ENCODE assay signal across 1 cellular context in the genomic region with DNA sequence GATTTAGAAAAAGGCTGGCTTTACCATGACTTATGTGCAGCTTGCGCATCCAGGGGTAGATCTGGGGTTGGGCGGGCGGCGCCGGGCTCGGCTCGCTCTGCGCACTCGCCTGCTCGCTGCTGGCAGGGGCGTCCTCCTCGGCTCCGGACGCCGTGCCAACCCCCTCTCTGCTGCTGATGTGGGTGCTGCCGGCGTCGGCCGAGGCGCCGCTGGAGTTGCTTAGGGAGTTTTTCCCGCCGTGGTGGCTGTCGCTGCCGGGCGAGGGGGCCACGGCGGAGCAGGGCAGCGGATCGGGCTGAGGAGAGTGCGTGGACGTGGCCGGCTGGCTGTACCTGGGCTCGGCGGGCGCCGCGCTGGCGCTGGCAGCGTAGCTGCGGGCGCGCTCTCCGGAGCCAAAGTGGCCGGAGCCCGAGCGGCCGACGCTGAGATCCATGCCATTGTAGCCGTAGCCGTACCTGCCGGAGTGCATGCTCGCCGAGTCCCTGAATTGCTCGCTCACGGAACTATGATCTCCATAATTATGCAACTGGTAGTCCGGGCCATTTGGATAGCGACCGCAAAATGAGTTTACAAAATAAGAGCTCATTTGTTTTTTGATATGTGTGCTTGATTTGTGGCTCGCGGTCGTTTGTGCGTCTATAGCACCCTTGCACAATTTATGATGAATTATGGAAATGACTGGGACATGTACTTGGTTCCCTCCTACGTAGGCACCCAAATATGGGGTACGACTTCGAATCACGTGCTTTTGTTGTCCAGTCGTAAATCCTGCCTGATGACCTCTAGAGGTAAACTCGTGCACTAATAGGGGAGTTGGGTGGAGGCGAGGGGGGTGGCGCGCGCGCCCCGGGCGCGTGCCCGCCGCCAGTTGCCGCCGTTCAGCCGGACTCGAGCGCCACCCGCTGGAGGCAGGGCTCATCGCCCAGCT.
TF ChIP-seq lines count a peak whose summit lies in the region.

Gene HOXA5, minus strand, starts transcription at position 660 of the 928 bp plus-strand sequence. Its CDS starts 74 bp downstream, at position 586.

TF ChIP-seq in WTC11, 78 proteins besides CTCF, POLR2A, EP300 and RAD21 (continued from another document and continues in another):
- no peak for TF ChIP-seq PRDM15 (CRISPR knock-in tag; IDR thresholded peaks at IDR 0.05)
- TF ChIP-seq NR3C1 (CRISPR knock-in tag; conservative IDR thresholded peaks at IDR 0.05; ENCODE audit: low read depth): no peak
- no peak for TF ChIP-seq ATF1 (CRISPR knock-in tag; IDR thresholded peaks at IDR 0.05)
- TF ChIP-seq STAT6 (CRISPR knock-in tag; conservative IDR thresholded peaks at IDR 0.05; ENCODE audit: low read depth): no peak
- no peak for TF ChIP-seq GABPB1 (CRISPR knock-in tag; IDR thresholded peaks at IDR 0.05)
- no peak for TF ChIP-seq IRF1 (CRISPR knock-in tag; IDR thresholded peaks at IDR 0.05)
- no peak for TF ChIP-seq TP53 (CRISPR knock-in tag; IDR thresholded peaks at IDR 0.05)
- no peak for TF ChIP-seq RELA (CRISPR knock-in tag; IDR thresholded peaks at IDR 0.05; ENCODE audit: borderline replicate concordance)
- no peak for TF ChIP-seq TCF7 (CRISPR knock-in tag; IDR thresholded peaks at IDR 0.05; ENCODE audit: low read depth)
- TF ChIP-seq, protein P1, sequence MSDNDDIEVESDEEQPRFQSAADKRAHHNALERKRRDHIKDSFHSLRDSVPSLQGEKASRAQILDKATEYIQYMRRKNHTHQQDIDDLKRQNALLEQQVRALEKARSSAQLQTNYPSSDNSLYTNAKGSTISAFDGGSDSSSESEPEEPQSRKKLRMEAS (CRISPR knock-in tag; IDR thresholded peaks at IDR 0.05): 0 out of 2 replicates have a peak, but pooled peaks have one; percentile 33
- TF ChIP-seq SMAD4 (CRISPR knock-in tag; IDR thresholded peaks at IDR 0.05): no peak
- TF ChIP-seq, protein P2, sequence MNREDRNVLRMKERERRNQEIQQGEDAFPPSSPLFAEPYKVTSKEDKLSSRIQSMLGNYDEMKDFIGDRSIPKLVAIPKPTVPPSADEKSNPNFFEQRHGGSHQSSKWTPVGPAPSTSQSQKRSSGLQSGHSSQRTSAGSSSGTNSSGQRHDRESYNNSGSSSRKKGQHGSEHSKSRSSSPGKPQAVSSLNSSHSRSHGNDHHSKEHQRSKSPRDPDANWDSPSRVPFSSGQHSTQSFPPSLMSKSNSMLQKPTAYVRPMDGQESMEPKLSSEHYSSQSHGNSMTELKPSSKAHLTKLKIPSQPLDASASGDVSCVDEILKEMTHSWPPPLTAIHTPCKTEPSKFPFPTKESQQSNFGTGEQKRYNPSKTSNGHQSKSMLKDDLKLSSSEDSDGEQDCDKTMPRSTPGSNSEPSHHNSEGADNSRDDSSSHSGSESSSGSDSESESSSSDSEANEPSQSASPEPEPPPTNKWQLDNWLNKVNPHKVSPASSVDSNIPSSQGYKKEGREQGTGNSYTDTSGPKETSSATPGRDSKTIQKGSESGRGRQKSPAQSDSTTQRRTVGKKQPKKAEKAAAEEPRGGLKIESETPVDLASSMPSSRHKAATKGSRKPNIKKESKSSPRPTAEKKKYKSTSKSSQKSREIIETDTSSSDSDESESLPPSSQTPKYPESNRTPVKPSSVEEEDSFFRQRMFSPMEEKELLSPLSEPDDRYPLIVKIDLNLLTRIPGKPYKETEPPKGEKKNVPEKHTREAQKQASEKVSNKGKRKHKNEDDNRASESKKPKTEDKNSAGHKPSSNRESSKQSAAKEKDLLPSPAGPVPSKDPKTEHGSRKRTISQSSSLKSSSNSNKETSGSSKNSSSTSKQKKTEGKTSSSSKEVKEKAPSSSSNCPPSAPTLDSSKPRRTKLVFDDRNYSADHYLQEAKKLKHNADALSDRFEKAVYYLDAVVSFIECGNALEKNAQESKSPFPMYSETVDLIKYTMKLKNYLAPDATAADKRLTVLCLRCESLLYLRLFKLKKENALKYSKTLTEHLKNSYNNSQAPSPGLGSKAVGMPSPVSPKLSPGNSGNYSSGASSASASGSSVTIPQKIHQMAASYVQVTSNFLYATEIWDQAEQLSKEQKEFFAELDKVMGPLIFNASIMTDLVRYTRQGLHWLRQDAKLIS (CRISPR knock-in tag; IDR thresholded peaks at IDR 0.05; ENCODE audit: borderline replicate concordance): no peak
- TF ChIP-seq, protein P3, sequence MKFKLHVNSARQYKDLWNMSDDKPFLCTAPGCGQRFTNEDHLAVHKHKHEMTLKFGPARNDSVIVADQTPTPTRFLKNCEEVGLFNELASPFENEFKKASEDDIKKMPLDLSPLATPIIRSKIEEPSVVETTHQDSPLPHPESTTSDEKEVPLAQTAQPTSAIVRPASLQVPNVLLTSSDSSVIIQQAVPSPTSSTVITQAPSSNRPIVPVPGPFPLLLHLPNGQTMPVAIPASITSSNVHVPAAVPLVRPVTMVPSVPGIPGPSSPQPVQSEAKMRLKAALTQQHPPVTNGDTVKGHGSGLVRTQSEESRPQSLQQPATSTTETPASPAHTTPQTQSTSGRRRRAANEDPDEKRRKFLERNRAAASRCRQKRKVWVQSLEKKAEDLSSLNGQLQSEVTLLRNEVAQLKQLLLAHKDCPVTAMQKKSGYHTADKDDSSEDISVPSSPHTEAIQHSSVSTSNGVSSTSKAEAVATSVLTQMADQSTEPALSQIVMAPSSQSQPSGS (CRISPR knock-in tag; IDR thresholded peaks at IDR 0.05; ENCODE audit: borderline replicate concordance, low read depth): no peak
- no peak for TF ChIP-seq NR2C2 (CRISPR knock-in tag; IDR thresholded peaks at IDR 0.05)
- TF ChIP-seq, protein P4, sequence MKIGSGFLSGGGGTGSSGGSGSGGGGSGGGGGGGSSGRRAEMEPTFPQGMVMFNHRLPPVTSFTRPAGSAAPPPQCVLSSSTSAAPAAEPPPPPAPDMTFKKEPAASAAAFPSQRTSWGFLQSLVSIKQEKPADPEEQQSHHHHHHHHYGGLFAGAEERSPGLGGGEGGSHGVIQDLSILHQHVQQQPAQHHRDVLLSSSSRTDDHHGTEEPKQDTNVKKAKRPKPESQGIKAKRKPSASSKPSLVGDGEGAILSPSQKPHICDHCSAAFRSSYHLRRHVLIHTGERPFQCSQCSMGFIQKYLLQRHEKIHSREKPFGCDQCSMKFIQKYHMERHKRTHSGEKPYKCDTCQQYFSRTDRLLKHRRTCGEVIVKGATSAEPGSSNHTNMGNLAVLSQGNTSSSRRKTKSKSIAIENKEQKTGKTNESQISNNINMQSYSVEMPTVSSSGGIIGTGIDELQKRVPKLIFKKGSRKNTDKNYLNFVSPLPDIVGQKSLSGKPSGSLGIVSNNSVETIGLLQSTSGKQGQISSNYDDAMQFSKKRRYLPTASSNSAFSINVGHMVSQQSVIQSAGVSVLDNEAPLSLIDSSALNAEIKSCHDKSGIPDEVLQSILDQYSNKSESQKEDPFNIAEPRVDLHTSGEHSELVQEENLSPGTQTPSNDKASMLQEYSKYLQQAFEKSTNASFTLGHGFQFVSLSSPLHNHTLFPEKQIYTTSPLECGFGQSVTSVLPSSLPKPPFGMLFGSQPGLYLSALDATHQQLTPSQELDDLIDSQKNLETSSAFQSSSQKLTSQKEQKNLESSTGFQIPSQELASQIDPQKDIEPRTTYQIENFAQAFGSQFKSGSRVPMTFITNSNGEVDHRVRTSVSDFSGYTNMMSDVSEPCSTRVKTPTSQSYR (CRISPR knock-in tag; IDR thresholded peaks at IDR 0.05): no peak
- TF ChIP-seq, protein P5, sequence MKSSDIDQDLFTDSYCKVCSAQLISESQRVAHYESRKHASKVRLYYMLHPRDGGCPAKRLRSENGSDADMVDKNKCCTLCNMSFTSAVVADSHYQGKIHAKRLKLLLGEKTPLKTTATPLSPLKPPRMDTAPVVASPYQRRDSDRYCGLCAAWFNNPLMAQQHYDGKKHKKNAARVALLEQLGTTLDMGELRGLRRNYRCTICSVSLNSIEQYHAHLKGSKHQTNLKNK (CRISPR knock-in tag; IDR thresholded peaks at IDR 0.05): no peak
- TF ChIP-seq ZSCAN18 (CRISPR knock-in tag; IDR thresholded peaks at IDR 0.05): no peak
- TF ChIP-seq, protein P6, sequence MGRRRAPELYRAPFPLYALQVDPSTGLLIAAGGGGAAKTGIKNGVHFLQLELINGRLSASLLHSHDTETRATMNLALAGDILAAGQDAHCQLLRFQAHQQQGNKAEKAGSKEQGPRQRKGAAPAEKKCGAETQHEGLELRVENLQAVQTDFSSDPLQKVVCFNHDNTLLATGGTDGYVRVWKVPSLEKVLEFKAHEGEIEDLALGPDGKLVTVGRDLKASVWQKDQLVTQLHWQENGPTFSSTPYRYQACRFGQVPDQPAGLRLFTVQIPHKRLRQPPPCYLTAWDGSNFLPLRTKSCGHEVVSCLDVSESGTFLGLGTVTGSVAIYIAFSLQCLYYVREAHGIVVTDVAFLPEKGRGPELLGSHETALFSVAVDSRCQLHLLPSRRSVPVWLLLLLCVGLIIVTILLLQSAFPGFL (CRISPR knock-in tag; IDR thresholded peaks at IDR 0.05; ENCODE audit: borderline replicate concordance): no peak
- no peak for TF ChIP-seq ZNF219 (CRISPR knock-in tag; IDR thresholded peaks at IDR 0.05; ENCODE audit: borderline replicate concordance)
- TF ChIP-seq E2F4 (CRISPR knock-in tag; IDR thresholded peaks at IDR 0.05; ENCODE audit: borderline replicate concordance, low read depth): no peak
